Comparison of ENCODE assay signal across 9 cellular contexts in genomic region chr9:127771570-127772189, GRCh38. TPM values are rescaled to one million over a fixed set of nuclear protein-coding genes. Genes with fewer than 3 reads are reported as not detected.
A peak's percentile ranks its signal among the peaks of the same experiment; 100 is the strongest.
DNase-seq lines count a peak whose midpoint lies in the region; ATAC-seq and TF ChIP-seq lines count a peak whose summit lies in the region.
"Had no signal": no experiment of that assay in that cellular context is flagged by ENCODE, and none has a peak within 500 bp of the region (broad histone marks: within the 10 kb centered on the region; RNA-seq: fewer than 3 reads in every experiment).

No MANE protein-coding gene starts in this region.

- no peak overlapping the region for H3K14ac ChIP-seq in mesenchymal stem cell (ENCODE audit: low read length in 2 of 2)

- no peaks in the 10 kb centered on the region for H3K79me1 ChIP-seq in mesenchymal stem cell (replicated peaks; ENCODE audit: low read length, poor library complexity, severe bottlenecking)

- no peak overlapping the region for H4K8ac ChIP-seq in mesenchymal stem cell (ENCODE audit: low read length)

- no peak overlapping the region for H2BK5ac ChIP-seq in mesenchymal stem cell (ENCODE audit: low read depth, low read length, poor library complexity, severe bottlenecking)

- H2AK5ac ChIP-seq in mesenchymal stem cell (ENCODE audit: low read length, severe bottlenecking) = no peak overlapping the region

- DNase-seq in cardiac muscle cell (ENCODE audit: low read depth in 1 of 2, low spot score in 1 of 2) = no peak
- DNase-seq in Right ventricle myocardium inferior (ENCODE audit: missing footprints) = no peak
- no peak for DNase-seq in astrocyte of the cerebellum (ENCODE audit: low read depth)
- no peak for DNase-seq in mesenchymal stem cell
- no peak for DNase-seq in upper lobe of left lung

- TF ChIP-seq POLR2A in upper lobe of left lung (IDR thresholded peaks at IDR 0.05) = no peak

- H3K4me3 ChIP-seq in cardiac muscle cell (peak overlapping the region; percentile 12), astrocyte of the cerebellum (ENCODE audit: low read depth, low read length) (peak overlapping the region; percentile 38), mesenchymal stem cell (ENCODE audit: insufficient read depth in 1 of 2, low read depth in 1 of 2, low read length in 2 of 2) (peak overlapping the region in 1 of 2 experiments; percentile 72), upper lobe of left lung (peak overlapping the region in 3 of 4 donors; percentile 50 to 75 (median 70))

- no peak for TF ChIP-seq EP300 in upper lobe of left lung (IDR thresholded peaks at IDR 0.05)

- H3K4me2 ChIP-seq in mesenchymal stem cell (ENCODE audit: low read length, poor library complexity, severe bottlenecking) = peak overlapping the region; percentile 57

- in situ Hi-C loops in astrocyte of the cerebellum (cut with HindIII; ENCODE audit: low sequenced_read_pairs) = no loop called here

- no peak overlapping the region for H2BK15ac ChIP-seq in mesenchymal stem cell (ENCODE audit: low read depth, poor library complexity, severe bottlenecking)

- H4K91ac ChIP-seq in mesenchymal stem cell (ENCODE audit: low read length) = no peak overlapping the region

- peak overlapping the region; percentile 21 for H3K9ac ChIP-seq in mesenchymal stem cell (ENCODE audit: low read length)

- H2AFZ ChIP-seq in mesenchymal stem cell (ENCODE audit: low read depth, low read length) = no peak overlapping the region

- no peaks in the 10 kb centered on the region for H3K4me1 ChIP-seq in cardiac muscle cell (ENCODE audit: low read depth)
- peaks cover 18% of the 10 kb centered on the region for H3K4me1 ChIP-seq in mesenchymal stem cell (ENCODE audit: control insufficient read depth, insufficient read depth, low read depth, low read length)
- peaks cover 27 to 57% (median 40%) of the 10 kb centered on the region in 4 donors for H3K4me1 ChIP-seq in upper lobe of left lung

- H3K9me3 ChIP-seq in cardiac muscle cell (ENCODE audit: low read depth) (no peaks in the 10 kb centered on the region), mesenchymal stem cell (ENCODE audit: control insufficient read depth, low read length) (no peaks in the 10 kb centered on the region), upper lobe of left lung (no peaks in the 10 kb centered on the region)

- ATAC-seq in Right ventricle myocardium inferior (no peak), upper lobe of left lung (ENCODE audit: low FRiP score in 2 of 2) (no peak), GM21515 (IDR thresholded peaks at IDR 0.05; ENCODE audit: unreplicated experiment) (no peak), HG03196 (IDR thresholded peaks at IDR 0.05; ENCODE audit: unreplicated experiment) (no peak), GM18870 (IDR thresholded peaks at IDR 0.05; ENCODE audit: unreplicated experiment) (no peak)

- H2BK12ac ChIP-seq in mesenchymal stem cell (ENCODE audit: low read length in 2 of 2) = no peak overlapping the region

- 10% methylated on average over 15 of the region's 19 CpGs for whole genome bisulfite sequencing in mesenchymal stem cell
- 8 to 10% methylated on average over 13 of the region's 19 CpGs for WGBS in upper lobe of left lung, 2 donors

- no peak overlapping the region for H3K18ac ChIP-seq in mesenchymal stem cell (ENCODE audit: low read depth in 1 of 2, low read length in 2 of 2)

- no peak for TF ChIP-seq CTCF in cardiac muscle cell (IDR thresholded peaks at IDR 0.05; ENCODE audit: low read depth, low read length)
- TF ChIP-seq CTCF in astrocyte of the cerebellum (IDR thresholded peaks at IDR 0.05; ENCODE audit: low read depth, low read length, missing control alignments) = no peak
- TF ChIP-seq CTCF in upper lobe of left lung (IDR thresholded peaks at IDR 0.05) = no peak

- H3K23ac ChIP-seq in mesenchymal stem cell (ENCODE audit: low read length in 2 of 2) = no peak overlapping the region

- no peaks in the 10 kb centered on the region for H3K36me3 ChIP-seq in cardiac muscle cell
- H3K36me3 ChIP-seq in mesenchymal stem cell (ENCODE audit: control insufficient read depth in 1 of 2, insufficient read depth in 2 of 2, low read depth in 1 of 2, low read length in 2 of 2) = no peaks in the 10 kb centered on the region
- peaks cover 0 to 5% (median 2%) of the 10 kb centered on the region in 4 donors for H3K36me3 ChIP-seq in upper lobe of left lung

- H3K27ac ChIP-seq in cardiac muscle cell = no peak overlapping the region
- no peak overlapping the region for H3K27ac ChIP-seq in mesenchymal stem cell (ENCODE audit: low read length, poor library complexity, severe bottlenecking)
- H3K27ac ChIP-seq in upper lobe of left lung = peak overlapping the region in 3 of 4 donors; percentile 69 to 89 (median 84)

- no peak overlapping the region for H2BK120ac ChIP-seq in mesenchymal stem cell (ENCODE audit: low read depth, low read length)

- H3K4ac ChIP-seq in mesenchymal stem cell (ENCODE audit: low read depth in 1 of 2, low read length in 2 of 2) = no peak overlapping the region

- intact Hi-C loops in Right ventricle myocardium inferior (cut with DNase I) = no loop called here

- H3K27me3 ChIP-seq in cardiac muscle cell (no peaks in the 10 kb centered on the region), mesenchymal stem cell (ENCODE audit: control insufficient read depth in 1 of 2, insufficient read depth in 1 of 2, low read length in 2 of 2) (peaks cover 12 to 48% of the 10 kb centered on the region in 2 experiments), upper lobe of left lung (no peaks in the 10 kb centered on the region)

RNA-seq across cellular contexts. Expression of gene SH2D3C, which starts 6.8 kb away (rescaled TPM):
- total RNA-seq in cardiac muscle cell (3.5 and 9.9 TPM in 2 replicates), Right ventricle myocardium inferior (21.3 TPM), upper lobe of left lung (10 to 100 TPM; 17.5 to 90.4 (median 37.5) TPM)
- 3.7 and 9.4 TPM in 2 replicates for polyA plus RNA-seq in cardiac muscle cell
- polyA plus RNA-seq in mesenchymal stem cell (2013, experiment 1 of 2) = 0.57 TPM
- polyA plus RNA-seq in mesenchymal stem cell (2013, experiment 2 of 2) = 0.58 TPM

RNA-seq across cellular contexts. Expression of gene CDK9, which starts 14.2 kb away (rescaled TPM):
- 85.1 and 162 TPM in 2 replicates for total RNA-seq in cardiac muscle cell
- polyA plus RNA-seq in cardiac muscle cell = 139 and 193 TPM in 2 replicates
- total RNA-seq in Right ventricle myocardium inferior = 49.9 TPM
- polyA plus RNA-seq in mesenchymal stem cell (2013, experiment 1 of 2) = 44.3 TPM
- polyA plus RNA-seq in mesenchymal stem cell (2013, experiment 2 of 2) = 43.0 TPM
- total RNA-seq in upper lobe of left lung = 100 to 1,000 TPM in 3 of 6 donors, 10 to 100 TPM in 3; 69.8 to 168 (median 106) TPM

RNA-seq across cellular contexts. Expression of gene FPGS, which starts 31.0 kb away (rescaled TPM):
- total RNA-seq in cardiac muscle cell (112 and 123 TPM in 2 replicates), Right ventricle myocardium inferior (30.2 TPM), upper lobe of left lung (100 to 1,000 TPM in 2 of 6 donors, 10 to 100 TPM in 4; 85.1 to 337 (median 95.5) TPM)
- 78.3 and 111 TPM in 2 replicates for polyA plus RNA-seq in cardiac muscle cell
- polyA plus RNA-seq in mesenchymal stem cell (2013, experiment 1 of 2) = 31.6 TPM
- 30.7 TPM for polyA plus RNA-seq in mesenchymal stem cell (2013, experiment 2 of 2)

RNA-seq across cellular contexts. Expression of gene TOR2A, which starts 36.6 kb away (rescaled TPM):
- total RNA-seq in cardiac muscle cell (22.8 and 29.2 TPM in 2 replicates), Right ventricle myocardium inferior (3.8 TPM), upper lobe of left lung (10 to 100 TPM; 11.4 to 27.2 (median 21.0) TPM)
- polyA plus RNA-seq in cardiac muscle cell = 20.6 and 25.7 TPM in 2 replicates
- polyA plus RNA-seq in mesenchymal stem cell (2013, experiment 1 of 2) = 16.9 TPM
- 16.5 TPM for polyA plus RNA-seq in mesenchymal stem cell (2013, experiment 2 of 2)

RNA-seq across cellular contexts. Expression of gene TTC16, which starts 55.8 kb away (rescaled TPM):
- total RNA-seq in cardiac muscle cell (0.06 TPM in 1 of 2 replicates, not detected in the other), Right ventricle myocardium inferior (0.30 TPM), upper lobe of left lung (1 to 10 TPM in 5 of 6 donors, under 1 TPM in 1; 0.29 to 9.4 (median 3.1) TPM)
- polyA plus RNA-seq in cardiac muscle cell = not detected in 2 replicates
- not detected for polyA plus RNA-seq in mesenchymal stem cell (2013, experiment 1 of 2)
- not detected for polyA plus RNA-seq in mesenchymal stem cell (2013, experiment 2 of 2)
- total RNA-seq: dermis blood vessel endothelial cell had no signal

Comparison
In these comparisons a context has a peak if more than half of its experiments do, and no peak if none do; other contexts are left out.
1. H3K27ac ChIP-seq: peak in upper lobe of left lung (3 of 4); none in cardiac muscle cell (single experiment) and mesenchymal stem cell (single experiment).